Comparison of ENCODE assay signal across 1 cellular context in genomic region chr16:56956756-56957155, GRCh38.
TF ChIP-seq lines count a peak whose summit lies in the region.

No MANE protein-coding gene starts in this region.

TF ChIP-seq in IMR-90, 13 proteins besides CTCF, POLR2A, EP300 and RAD21:
- TF ChIP-seq MAZ (IDR thresholded peaks at IDR 0.05; ENCODE audit: borderline replicate concordance, low read depth, low read length) (no peak), RFX5 (IDR thresholded peaks at IDR 0.05; ENCODE audit: low read depth, low read length) (no peak), CEBPB (IDR thresholded peaks at IDR 0.05; ENCODE audit: low read depth, low read length) (no peak), ELK1 (IDR thresholded peaks at IDR 0.05; ENCODE audit: borderline replicate concordance, low read depth, low read length) (no peak), RCOR1 (IDR thresholded peaks at IDR 0.05; ENCODE audit: insufficient replicate concordance, low read length) (no peak), CHD1 (IDR thresholded peaks at IDR 0.05; ENCODE audit: low read depth, low read length) (no peak), SMC3 (IDR thresholded peaks at IDR 0.05; ENCODE audit: low read depth, low read length) (no peak), MAFK (IDR thresholded peaks at IDR 0.05; ENCODE audit: low read depth, low read length) (no peak), FOS (IDR thresholded peaks at IDR 0.05; ENCODE audit: low read depth, low read length) (no peak), NFE2L2 (IDR thresholded peaks at IDR 0.05; ENCODE audit: low read depth, low read length) (no peak), MXI1 (IDR thresholded peaks at IDR 0.05; ENCODE audit: borderline replicate concordance, low read depth, low read length) (no peak)
